21 cellular contexts compared by ENCODE assay signal in genomic region chr9:101393135-101393534, GRCh38. TPM values are rescaled to one million over a fixed set of nuclear protein-coding genes. Genes with fewer than 3 reads are reported as not detected.
DNase-seq lines count a peak whose midpoint lies in the region; ATAC-seq, FAIRE-seq and TF ChIP-seq lines count a peak whose summit lies in the region.
"Had no signal": no experiment of that assay in that cellular context is flagged by ENCODE, and none has a peak within 500 bp of the region (broad histone marks: within the 10 kb centered on the region; RNA-seq: fewer than 3 reads in every experiment).

No MANE protein-coding gene starts in this region.

- peaks cover 66% of the 10 kb centered on the region for H3K4me1 Mint-ChIP-seq in CD8-positive, alpha-beta T cell (ENCODE audit: low read depth)
- H3K4me1 Mint-ChIP-seq in naive thymus-derived CD4-positive, alpha-beta T cell: peaks cover 35 to 78% (median 69%) of the 10 kb centered on the region in 7 donors

- H3K4me3 ChIP-seq in A549 (no peak overlapping the region), Loucy (ENCODE audit: low read length, poor library complexity, severe bottlenecking) (peak overlapping the region; percentile 20)
- no peak overlapping the region for H3K4me3 ChIP-seq in CD8-positive, alpha-beta T cell (ENCODE audit: low read depth, low read length)
- no peak overlapping the region for H3K4me3 ChIP-seq in naive thymus-derived CD4-positive, alpha-beta T cell (ENCODE audit: low read length)
- H3K4me3 ChIP-seq: GM23338 had no signal

- H3K9me3 ChIP-seq in A549: peaks cover 36% of the 10 kb centered on the region
- no peaks in the 10 kb centered on the region for H3K9me3 ChIP-seq in CD8-positive, alpha-beta T cell (ENCODE audit: low read length)
- no peaks in the 10 kb centered on the region for H3K9me3 ChIP-seq in Loucy (ENCODE audit: insufficient read depth, low read depth, low read length)
- no peaks in the 10 kb centered on the region for H3K9me3 ChIP-seq in naive thymus-derived CD4-positive, alpha-beta T cell (ENCODE audit: control insufficient read depth in 2 of 3, low read length in 3 of 3)
- H3K9me3 ChIP-seq: BE2C had no signal

- H3K36me3 Mint-ChIP-seq in CD8-positive, alpha-beta T cell: peaks cover 79% of the 10 kb centered on the region
- peaks cover 3 to 69% (median 54%) of the 10 kb centered on the region in 5 donors for H3K36me3 Mint-ChIP-seq in naive thymus-derived CD4-positive, alpha-beta T cell

- DNase-seq in A549 (ENCODE audit: low read depth in 1 of 2, low spot score in 1 of 2) (no peak), GM19238 (ENCODE audit: insufficient read length, low spot score) (no peak), HEK293T (ENCODE audit: extremely low spot score) (no peak)
- no peak for DNase-seq in CD8-positive, alpha-beta T cell
- DNase-seq in naive thymus-derived CD4-positive, alpha-beta T cell: no peak
- DNase-seq: ACHN; BE2C; C1 segment of cervical spinal cord; Calu3; CD4-positive, CD25-positive, alpha-beta regulatory T cell; DMS 273 treated with DMSO at 0.1 percent for 48 hours; DMS53; DND-41; EL; HCEC 1CT had no signal

- H3K4me1 ChIP-seq in A549 (peaks cover 15% of the 10 kb centered on the region), Loucy (ENCODE audit: insufficient read depth, low read length, poor library complexity, severe bottlenecking) (peaks cover 24% of the 10 kb centered on the region)
- peaks cover 31% of the 10 kb centered on the region for H3K4me1 ChIP-seq in CD8-positive, alpha-beta T cell (ENCODE audit: insufficient read depth, low read length)
- H3K4me1 ChIP-seq in naive thymus-derived CD4-positive, alpha-beta T cell (ENCODE audit: control insufficient read depth in 2 of 2, insufficient read depth in 2 of 2, low read length in 2 of 2): peaks cover 9 to 17% of the 10 kb centered on the region in 2 donors
- H3K4me1 ChIP-seq: BE2C had no signal

- no peaks in the 10 kb centered on the region for H3K27me3 Mint-ChIP-seq in CD8-positive, alpha-beta T cell (ENCODE audit: low read depth)
- no peaks in the 10 kb centered on the region for H3K27me3 Mint-ChIP-seq in naive thymus-derived CD4-positive, alpha-beta T cell
- H3K27me3 Mint-ChIP-seq: CD4-positive, CD25-positive, alpha-beta regulatory T cell had no signal

- intact Hi-C loops in CD8-positive, alpha-beta T cell (cut with DNase I, micrococcal nuclease): loop anchor here in 1 of 2 experiments (10.0 kb wide), 3 partner anchors 798 to 1568 kb away; partner anchors contain the start of gene NR4A3
- intact Hi-C loops in naive thymus-derived CD4-positive, alpha-beta T cell (cut with micrococcal nuclease): loop anchor here in 1 of 2 donors (10.0 kb wide), 1 partner anchor 62 kb away; no protein-coding TSS in a partner anchor

- H4K20me1 ChIP-seq in Loucy (ENCODE audit: insufficient read depth, low read length, poor library complexity, severe bottlenecking): peaks cover 13% of the 10 kb centered on the region

- 93% methylated on average over 3 of the region's 3 CpGs for WGBS in A549 (ENCODE audit: missing lambda C conversion rate)

- H3K36me3 ChIP-seq in CD8-positive, alpha-beta T cell (ENCODE audit: insufficient read depth, low read length): peaks cover 12% of the 10 kb centered on the region
- peaks cover 24% of the 10 kb centered on the region for H3K36me3 ChIP-seq in Loucy (ENCODE audit: insufficient read depth, low read length)
- H3K36me3 ChIP-seq in naive thymus-derived CD4-positive, alpha-beta T cell (ENCODE audit: control insufficient read depth in 2 of 3, insufficient read depth in 3 of 3, low read length in 3 of 3): peaks cover 0 to 19% (median 9%) of the 10 kb centered on the region in 3 experiments

- no peak overlapping the region for H3K4me2 ChIP-seq in A549
- H3K4me2 ChIP-seq in Loucy (ENCODE audit: low read depth, low read length, poor library complexity, severe bottlenecking): peak overlapping the region; percentile 35
- H3K4me2 ChIP-seq: GM23338, KMS-11 had no signal

- TF ChIP-seq POLR2A in A549 (IDR thresholded peaks at IDR 0.05; ENCODE audit: low read length): no peak

- ATAC-seq in A549: no peak
- ATAC-seq in CD8-positive, alpha-beta T cell: no peak
- ATAC-seq in naive thymus-derived CD4-positive, alpha-beta T cell: no peak
- ATAC-seq: GM23338 had no signal

- TF ChIP-seq CTCF in A549 (IDR thresholded peaks at IDR 0.05): no peak
- no peak for TF ChIP-seq CTCF in CD8-positive, alpha-beta T cell (IDR thresholded peaks at IDR 0.05)
- no peak for TF ChIP-seq CTCF in Loucy (conservative IDR thresholded peaks at IDR 0.05; ENCODE audit: low read length)

- no peak overlapping the region for H3K9ac ChIP-seq in Loucy (ENCODE audit: low read depth, low read length, poor library complexity, severe bottlenecking)
- H3K9ac ChIP-seq: KMS-11 had no signal

- H3K9me3 Mint-ChIP-seq in CD8-positive, alpha-beta T cell: peaks cover 8% of the 10 kb centered on the region
- peaks cover 0 to 21% (median 6%) of the 10 kb centered on the region in 11 donors for H3K9me3 Mint-ChIP-seq in naive thymus-derived CD4-positive, alpha-beta T cell

- H3K27ac ChIP-seq in A549: no peak overlapping the region
- H3K27ac ChIP-seq in CD8-positive, alpha-beta T cell (ENCODE audit: low read depth, low read length): no peak overlapping the region
- H3K27ac ChIP-seq in naive thymus-derived CD4-positive, alpha-beta T cell (ENCODE audit: low read depth, low read length): no peak overlapping the region
- H3K27ac ChIP-seq: KMS-11 had no signal

- no peaks in the 10 kb centered on the region for H3K27me3 ChIP-seq in CD8-positive, alpha-beta T cell (ENCODE audit: insufficient read depth, low read length)
- H3K27me3 ChIP-seq in Loucy (ENCODE audit: insufficient read depth, low read length, poor library complexity, severe bottlenecking): no peaks in the 10 kb centered on the region
- no peaks in the 10 kb centered on the region for H3K27me3 ChIP-seq in naive thymus-derived CD4-positive, alpha-beta T cell (ENCODE audit: control insufficient read depth in 2 of 2, insufficient read depth in 2 of 2, low read length in 2 of 2)
- H3K27me3 ChIP-seq: BE2C had no signal

- no peaks in the 10 kb centered on the region for H3K9me2 ChIP-seq in Loucy (replicated peaks; ENCODE audit: low read depth, low read length)

- POLR2A ChIA-PET in A549 (lab: Yijun Ruan, JAX): no interaction called here
- POLR2A ChIA-PET in CD8-positive, alpha-beta T cell (lab: Charles Lee): no interaction called here
- POLR2A ChIA-PET in naive thymus-derived CD4-positive, alpha-beta T cell (lab: Charles Lee): no interaction called here
- POLR2A ChIA-PET in HEK293T (lab: Yijun Ruan, JAX): no interaction called here

- H3K27ac Mint-ChIP-seq in CD8-positive, alpha-beta T cell: peak overlapping the region; percentile 38
- peak overlapping the region in 5 of 9 donors; percentile 5 to 72 (median 40) for H3K27ac Mint-ChIP-seq in naive thymus-derived CD4-positive, alpha-beta T cell
- H3K27ac Mint-ChIP-seq: CD4-positive, CD25-positive, alpha-beta regulatory T cell; GM23338 had no signal

- peaks cover 72% of the 10 kb centered on the region for H3K79me2 ChIP-seq in Loucy (ENCODE audit: insufficient read depth, low read length)

- no peak for TF ChIP-seq RAD21 in A549 (conservative IDR thresholded peaks at IDR 0.05 in 1 of 2, IDR thresholded peaks at IDR 0.05 in 1 of 2)

- FAIRE-seq in A549 (lab: Jason Lieb, UNC): peak; percentile 74
- FAIRE-seq: GM12891 had no signal

- H2AFZ ChIP-seq in Loucy (ENCODE audit: low read length): no peak overlapping the region
- H2AFZ ChIP-seq: GM23338 had no signal

- H3F3A ChIP-seq in Loucy (ENCODE audit: low read depth): peaks cover 2% of the 10 kb centered on the region; the same call in 1 of the 2 replicates

- CTCF ChIA-PET in A549 (lab: Yijun Ruan, JAX): interaction anchor here (1.6 kb wide), 1 partner anchor 56 kb away, joined by 3 read pairs; no protein-coding TSS in a partner anchor
- CTCF ChIA-PET in CD8-positive, alpha-beta T cell (lab: Charles Lee): no interaction called here
- CTCF ChIA-PET in naive thymus-derived CD4-positive, alpha-beta T cell (lab: Charles Lee): no interaction called here
- CTCF ChIA-PET in HEK293T (lab: Yijun Ruan, JAX): no interaction called here

- no peak overlapping the region for H3K4me3 Mint-ChIP-seq in CD8-positive, alpha-beta T cell
- peak overlapping the region in 4 of 10 donors; percentile 22 to 67 (median 38) for H3K4me3 Mint-ChIP-seq in naive thymus-derived CD4-positive, alpha-beta T cell
- H3K4me3 Mint-ChIP-seq: GM23338 had no signal

- TF ChIP-seq EP300 in A549 (IDR thresholded peaks at IDR 0.05): no peak

RNA-seq across cellular contexts. Expression of gene MRPL50, which starts 5.3 kb away (rescaled TPM):
- polyA plus RNA-seq in A549 (2011; rRNA removed) (37.6 and 42.5 TPM in 2 replicates), A549 (2017; fragmentation: RNase III; extraction: RNeasy Plus Mini Kit Qiagen cat#74134 plus additional on column Dnase treatment) (23.7 to 24.7 TPM (median 23.9 TPM) in 3 replicates)
- polyA plus RNA-seq in A549 (2012; cell fraction: cytosol; rRNA removed): 7.7 and 8.3 TPM in 2 replicates
- polyA plus RNA-seq in A549 (2012; cell fraction: nucleus; rRNA removed): 2.0 and 3.6 TPM in 2 replicates
- polyA minus RNA-seq in A549 (2011; rRNA and poly(A)+ RNA removed): 2.1 and 2.7 TPM in 2 replicates
- total RNA-seq in CD8-positive, alpha-beta T cell: 1 to 10 TPM; 7.5 to 8.4 TPM
- 10 to 100 TPM in 3 of 5 experiments, 1 to 10 TPM in 2; 6.5 to 23.8 (median 11.5) TPM for total RNA-seq in naive thymus-derived CD4-positive, alpha-beta T cell
- polyA plus RNA-seq in naive thymus-derived CD4-positive, alpha-beta T cell: 10 to 100 TPM; 14.9 to 20.3 TPM

RNA-seq across cellular contexts. Expression of gene ZNF189, which starts 5.5 kb away (rescaled TPM):
- polyA plus RNA-seq in A549 (2011; rRNA removed): 13.9 and 14.0 TPM in 2 replicates
- polyA plus RNA-seq in A549 (2012; cell fraction: cytosol; rRNA removed): 1.2 and 1.3 TPM in 2 replicates
- polyA plus RNA-seq in A549 (2012; cell fraction: nucleus; rRNA removed): 1.3 and 2.3 TPM in 2 replicates
- 8.3 to 9.6 TPM (median 8.8 TPM) in 3 replicates for polyA plus RNA-seq in A549 (2017; fragmentation: RNase III; extraction: RNeasy Plus Mini Kit Qiagen cat#74134 plus additional on column Dnase treatment)
- polyA minus RNA-seq in A549 (2011; rRNA and poly(A)+ RNA removed): 5.4 and 6.5 TPM in 2 replicates
- total RNA-seq in CD8-positive, alpha-beta T cell: 1 to 10 TPM; 4.0 to 5.2 TPM
- total RNA-seq in naive thymus-derived CD4-positive, alpha-beta T cell: 10 to 100 TPM in 3 of 5 experiments, 1 to 10 TPM in 2; 8.5 to 25.0 (median 14.5) TPM
- polyA plus RNA-seq in naive thymus-derived CD4-positive, alpha-beta T cell: 1 to 10 TPM; 3.1 to 3.5 TPM

RNA-seq across cellular contexts. Expression of gene BAAT, which starts 8.3 kb away (rescaled TPM):
- polyA plus RNA-seq in A549 (2011; rRNA removed) (9.1 TPM in 2 replicates), A549 (2017; fragmentation: RNase III; extraction: RNeasy Plus Mini Kit Qiagen cat#74134 plus additional on column Dnase treatment) (10.1 to 13.6 TPM (median 10.9 TPM) in 3 replicates)
- 1.9 and 2.3 TPM in 2 replicates for polyA plus RNA-seq in A549 (2012; cell fraction: cytosol; rRNA removed)
- polyA plus RNA-seq in A549 (2012; cell fraction: nucleus; rRNA removed): 2.2 and 4.3 TPM in 2 replicates
- 6.2 and 6.7 TPM in 2 replicates for polyA minus RNA-seq in A549 (2011; rRNA and poly(A)+ RNA removed)
- total RNA-seq in CD8-positive, alpha-beta T cell: not detected
- total RNA-seq in naive thymus-derived CD4-positive, alpha-beta T cell: under 1 TPM in 1 of 5 experiments, not detected in 4; 0.07 TPM
- polyA plus RNA-seq in naive thymus-derived CD4-positive, alpha-beta T cell: not detected
- total RNA-seq: A172, G401 had no signal

RNA-seq across cellular contexts. Expression of gene ALDOB, which starts 42.4 kb away (rescaled TPM):
- polyA plus RNA-seq in A549 (2011; rRNA removed) (0.07 TPM in 1 of 2 replicates, not detected in the other), A549 (2017; fragmentation: RNase III; extraction: RNeasy Plus Mini Kit Qiagen cat#74134 plus additional on column Dnase treatment) (not detected in 3 replicates)
- 0.03 TPM in 1 of 2 replicates, not detected in the other for polyA plus RNA-seq in A549 (2012; cell fraction: cytosol; rRNA removed)
- not detected in 2 replicates for polyA plus RNA-seq in A549 (2012; cell fraction: nucleus; rRNA removed)
- polyA minus RNA-seq in A549 (2011; rRNA and poly(A)+ RNA removed): not detected in 2 replicates
- total RNA-seq in CD8-positive, alpha-beta T cell: not detected
- not detected for total RNA-seq in naive thymus-derived CD4-positive, alpha-beta T cell
- not detected for polyA plus RNA-seq in naive thymus-derived CD4-positive, alpha-beta T cell
- total RNA-seq: A172; CD4-positive, CD25-positive, alpha-beta regulatory T cell; G401; GM23338 had no signal
- polyA plus RNA-seq: CD4-positive, CD25-positive, alpha-beta regulatory T cell; GM23338 had no signal
